Comparison of ENCODE assay signal across 16 cellular contexts in genomic region chr12:112111931-112112330, GRCh38. TPM values are rescaled to one million over a fixed set of nuclear protein-coding genes. Genes with fewer than 3 reads are reported as not detected.
DNase-seq lines count a peak whose midpoint lies in the region; ATAC-seq and TF ChIP-seq lines count a peak whose summit lies in the region.
"Had no signal": no experiment of that assay in that cellular context is flagged by ENCODE, and none has a peak within 500 bp of the region (broad histone marks: within the 10 kb centered on the region; RNA-seq: fewer than 3 reads in every experiment).

No MANE protein-coding gene starts in this region.

- DNase-seq in activated CD4-positive, alpha-beta T cell treated with anti-CD3 and anti-CD28 coated beads for 36 hours: no peak
- DNase-seq in activated CD4-positive, alpha-beta T cell treated with anti-CD3 and anti-CD28 coated beads for 4 hours: no peak
- DNase-seq in Panc1 (ENCODE audit: low read depth, low spot score) (no peak), esophagus squamous epithelium (lab: John Stamatoyannopoulos, UW) (no peak), NCI-H1417 (lab: John Stamatoyannopoulos, UW) (no peak)
- no peak for DNase-seq in effector CD8-positive, alpha-beta T cell (lab: John Stamatoyannopoulos, UW)
- no peak for DNase-seq in activated CD4-positive, CD25-positive, alpha-beta regulatory T cell treated with anti-CD3 and anti-CD28 coated beads, Interleukin-2, amount 50 U/mL, for 72 hours
- DNase-seq: ACHN; activated CD4-positive, alpha-beta T cell treated with anti-CD3 and anti-CD28 coated beads, Interleukin-2, amount 10 ng/mL, durations not matched to agents 7 days and 5 days; aorta; COR-L47; KG1; NCI-H1694 treated with DMSO at 0.1 percent for 48 hours; stimulated activated naive CD4-positive, alpha-beta T cell had no signal

- H3K4me3 Mint-ChIP-seq in activated CD4-positive, alpha-beta T cell treated with anti-CD3 and anti-CD28 coated beads for 36 hours: no peak overlapping the region
- H3K4me3 Mint-ChIP-seq: activated CD4-positive, alpha-beta T cell treated with anti-CD3 and anti-CD28 coated beads, Interleukin-2, amount 10 ng/mL, durations not matched to agents 7 days and 5 days; memory B cell had no signal

- intact Hi-C loops in activated CD4-positive, alpha-beta T cell treated with anti-CD3 and anti-CD28 coated beads for 36 hours (cut with DNase I, micrococcal nuclease): no loop called here
- intact Hi-C loops in Panc1 (cut with micrococcal nuclease; ENCODE audit: unreplicated experiment) (no loop called here), esophagus squamous epithelium (cut with DNase I) (no loop called here)

- peaks cover 27% of the 10 kb centered on the region for H3K4me1 ChIP-seq in Panc1 (ENCODE audit: control insufficient read depth, insufficient read depth, low read length)
- H3K4me1 ChIP-seq in esophagus squamous epithelium: peaks cover 21 to 84% (median 41%) of the 10 kb centered on the region in 3 donors

- H3K27ac Mint-ChIP-seq in activated CD4-positive, alpha-beta T cell treated with anti-CD3 and anti-CD28 coated beads for 36 hours: peak overlapping the region; percentile 7
- H3K27ac Mint-ChIP-seq: activated CD4-positive, alpha-beta T cell treated with anti-CD3 and anti-CD28 coated beads, Interleukin-2, amount 10 ng/mL, durations not matched to agents 7 days and 5 days; memory B cell had no signal

- H3K4me1 Mint-ChIP-seq in activated CD4-positive, alpha-beta T cell treated with anti-CD3 and anti-CD28 coated beads for 36 hours: peaks cover 27% of the 10 kb centered on the region

- TF ChIP-seq CTCF in Panc1 (IDR thresholded peaks at IDR 0.05) (no peak), esophagus squamous epithelium (IDR thresholded peaks at IDR 0.05) (peak in 1 of 6 experiments; percentile 11)

- no peak for ATAC-seq in activated CD4-positive, alpha-beta T cell treated with anti-CD3 and anti-CD28 coated beads for 36 hours
- peak; percentile 23; the same call in 1 of the 2 replicates for ATAC-seq in Panc1

- H3K9me3 ChIP-seq in Panc1 (ENCODE audit: control insufficient read depth, insufficient read depth, low read depth, low read length): no peaks in the 10 kb centered on the region
- H3K9me3 ChIP-seq in esophagus squamous epithelium: no peaks in the 10 kb centered on the region

- POLR2A ChIA-PET in activated CD4-positive, alpha-beta T cell treated with anti-CD3 and anti-CD28 coated beads for 36 hours (lab: Charles Lee): interaction anchor here (0.6 to 1.8 kb wide), 3 partner anchors 11 to 19 kb away, joined by 3 to 7 read pairs (median 3); partner anchors contain the start of gene TRAFD1
- POLR2A ChIA-PET in Panc1 (lab: Charles Lee): interaction anchor here (1.2 kb wide), 1 partner anchor 12 kb away, joined by 4 read pairs; no protein-coding TSS in a partner anchor

- 44 to 56% methylated on average over 5 of the region's 5 CpGs for WGBS in esophagus squamous epithelium, 2 donors

- H3K4me3 ChIP-seq in Panc1 (ENCODE audit: low read depth in 2 of 2, low read length in 2 of 2) (no peak overlapping the region), esophagus squamous epithelium (no peak overlapping the region), skin epidermis (no peak overlapping the region)

- H3K36me3 ChIP-seq in Panc1 (ENCODE audit: control insufficient read depth, insufficient read depth, low read length) (peaks cover 5% of the 10 kb centered on the region; the same call in 1 of the 2 replicates), esophagus squamous epithelium (no peaks in the 10 kb centered on the region)

- peak overlapping the region; percentile 58 for H3K27ac ChIP-seq in Panc1 (ENCODE audit: low read length)
- peak overlapping the region; percentile 77 to 97 (median 88) for H3K27ac ChIP-seq in esophagus squamous epithelium
- peak overlapping the region in 17 of 21 experiments; percentile 4 to 74 (median 44) for H3K27ac ChIP-seq in skin epidermis

- TF ChIP-seq POLR2A in esophagus squamous epithelium (IDR thresholded peaks at IDR 0.05): no peak

- H3K9me3 Mint-ChIP-seq in activated CD4-positive, alpha-beta T cell treated with anti-CD3 and anti-CD28 coated beads for 36 hours (ENCODE audit: low read depth): no peaks in the 10 kb centered on the region
- H3K9me3 Mint-ChIP-seq: activated CD4-positive, alpha-beta T cell treated with anti-CD3 and anti-CD28 coated beads, Interleukin-2, amount 10 ng/mL, durations not matched to agents 7 days and 5 days; memory B cell had no signal

- BruUV-seq in Panc1 (replicated peaks; lab: Mats Ljungman, UMichigan): no TSS peak

- no peaks in the 10 kb centered on the region for H3K27me3 Mint-ChIP-seq in activated CD4-positive, alpha-beta T cell treated with anti-CD3 and anti-CD28 coated beads for 36 hours
- H3K27me3 Mint-ChIP-seq: activated CD4-positive, alpha-beta T cell treated with anti-CD3 and anti-CD28 coated beads, Interleukin-2, amount 10 ng/mL, durations not matched to agents 7 days and 5 days; memory B cell had no signal

- in situ Hi-C loops in Panc1 (cut with HindIII; ENCODE audit: low pct_unique_long_range_greater_than_20kb, low sequenced_read_pairs): no loop called here

- H3K36me3 Mint-ChIP-seq in activated CD4-positive, alpha-beta T cell treated with anti-CD3 and anti-CD28 coated beads for 36 hours (ENCODE audit: low read depth): peaks cover 9% of the 10 kb centered on the region
- H3K36me3 Mint-ChIP-seq: memory B cell had no signal

- H3K27me3 ChIP-seq in Panc1 (ENCODE audit: control insufficient read depth, insufficient read depth, low read length) (no peaks in the 10 kb centered on the region), esophagus squamous epithelium (no peaks in the 10 kb centered on the region)

- CTCF ChIA-PET in activated CD4-positive, alpha-beta T cell treated with anti-CD3 and anti-CD28 coated beads for 36 hours (lab: Charles Lee): interaction anchor here (1.0 to 1.1 kb wide), 2 partner anchors 9 to 11 kb away, joined by 3 read pairs; no protein-coding TSS in a partner anchor
- CTCF ChIA-PET in Panc1 (lab: Charles Lee): interaction anchor here (0.7 kb wide), 1 partner anchor 173 kb away, joined by 14 read pairs; no protein-coding TSS in a partner anchor

RNA-seq across cellular contexts. Expression of gene NAA25, which starts 3.3 kb away (rescaled TPM):
- total RNA-seq in activated CD4-positive, alpha-beta T cell treated with anti-CD3 and anti-CD28 coated beads for 36 hours: 10 to 100 TPM; 50.9 to 58.5 TPM
- total RNA-seq in Panc1 (2021; ENCODE audit: unreplicated experiment): 32.2 TPM
- 9.4 TPM for polyA plus RNA-seq in Panc1 (2012; ENCODE audit: insufficient read length)
- total RNA-seq in esophagus squamous epithelium: 10 to 100 TPM; 12.6 to 36.6 (median 26.4) TPM

RNA-seq across cellular contexts. Expression of gene TRAFD1, which starts 13.4 kb away (rescaled TPM):
- total RNA-seq in activated CD4-positive, alpha-beta T cell treated with anti-CD3 and anti-CD28 coated beads for 36 hours: 10 to 100 TPM; 52.5 to 54.1 TPM
- total RNA-seq in Panc1 (2021; ENCODE audit: unreplicated experiment) (32.9 TPM), esophagus squamous epithelium (10 to 100 TPM; 37.0 to 56.9 (median 44.4) TPM)
- polyA plus RNA-seq in Panc1 (2012; ENCODE audit: insufficient read length): 21.2 TPM
